In genomic region chr19:16342002-16342715, GRCh38 we compare ENCODE assay signal across 10 cellular contexts. TPM values are rescaled to one million over a fixed set of nuclear protein-coding genes. Genes with fewer than 3 reads are reported as not detected.
A peak's percentile ranks its signal among the peaks of the same experiment; 100 is the strongest.
DNase-seq lines count a peak whose midpoint lies in the region; ATAC-seq, FAIRE-seq and TF ChIP-seq lines count a peak whose summit lies in the region.
"Had no signal": no experiment of that assay in that cellular context is flagged by ENCODE, and none has a peak within 500 bp of the region (broad histone marks: within the 10 kb centered on the region; RNA-seq: fewer than 3 reads in every experiment).

No MANE protein-coding gene starts in this region.

- peak; percentile 1 to 11 for DNase-seq in NCI-H187 (lab: John Stamatoyannopoulos, UW)
- DNase-seq in NCI-H187 treated with DMSO at 0.1 percent for 48 hours (lab: John Stamatoyannopoulos, UW): no peak
- peak; percentile 47 for DNase-seq in activated CD4-positive, alpha-beta T cell treated with anti-CD3 and anti-CD28 coated beads, Interleukin-2, amount 10 ng/mL, durations not matched to agents 7 days and 5 days
- peak; percentile 64 for DNase-seq in Right ventricle myocardium superior
- DNase-seq in stimulated activated CD4-positive, alpha-beta T cell treated with anti-CD3 and anti-CD28 coated beads, Interleukin-1b, Interleukin-23, amount 100 ng/mL, for 48 hours: peak; percentile 79
- DNase-seq in H54 (ENCODE audit: insufficient read length, low spot score): no peak
- DNase-seq in activated gamma-delta T cell treated with Interleukin-2 at 50 U/mL for 16 hours: no peak

- peak overlapping the region; percentile 93 for H3K27ac Mint-ChIP-seq in activated CD4-positive, alpha-beta T cell treated with anti-CD3 and anti-CD28 coated beads, Interleukin-2, amount 10 ng/mL, durations not matched to agents 7 days and 5 days

- POLR2A ChIA-PET in activated CD4-positive, alpha-beta T cell treated with anti-CD3 and anti-CD28 coated beads, Interleukin-2, amount 10 ng/mL, durations not matched to agents 7 days and 5 days (lab: Charles Lee): interaction anchor here (0.5 to 1.5 kb wide), 6 partner anchors 14 to 29 kb away, joined by 3 to 20 read pairs (median 4); no protein-coding TSS in a partner anchor

- peaks cover 3% of the 10 kb centered on the region for H3K27me3 Mint-ChIP-seq in activated CD4-positive, alpha-beta T cell treated with anti-CD3 and anti-CD28 coated beads, Interleukin-2, amount 10 ng/mL, durations not matched to agents 7 days and 5 days

- H3K9me3 Mint-ChIP-seq in activated CD4-positive, alpha-beta T cell treated with anti-CD3 and anti-CD28 coated beads, Interleukin-2, amount 10 ng/mL, durations not matched to agents 7 days and 5 days: no peaks in the 10 kb centered on the region
- H3K9me3 Mint-ChIP-seq: neural crest cell had no signal

- H3K4me1 Mint-ChIP-seq in activated CD4-positive, alpha-beta T cell treated with anti-CD3 and anti-CD28 coated beads, Interleukin-2, amount 10 ng/mL, durations not matched to agents 7 days and 5 days: peaks cover 60% of the 10 kb centered on the region
- H3K4me1 Mint-ChIP-seq: neural crest cell had no signal

- CTCF ChIA-PET in activated CD4-positive, alpha-beta T cell treated with anti-CD3 and anti-CD28 coated beads, Interleukin-2, amount 10 ng/mL, durations not matched to agents 7 days and 5 days (lab: Charles Lee): interaction anchor here (0.6 to 1.9 kb wide), 6 partner anchors 14 to 191 kb away, joined by 3 to 12 read pairs (median 4); no protein-coding TSS in a partner anchor

- no peak for TF ChIP-seq POLR2A in H54 (IDR thresholded peaks at IDR 0.05; ENCODE audit: low read depth, low read length)

- FAIRE-seq in H54 (lab: Jason Lieb, UNC): no peak
- FAIRE-seq: A204.1 had no signal

- H3K36me3 Mint-ChIP-seq in activated CD4-positive, alpha-beta T cell treated with anti-CD3 and anti-CD28 coated beads, Interleukin-2, amount 10 ng/mL, durations not matched to agents 7 days and 5 days (ENCODE audit: low read depth): peaks cover 6% of the 10 kb centered on the region

- H3K4me3 Mint-ChIP-seq in activated CD4-positive, alpha-beta T cell treated with anti-CD3 and anti-CD28 coated beads, Interleukin-2, amount 10 ng/mL, durations not matched to agents 7 days and 5 days: peak overlapping the region; percentile 10
- H3K4me3 Mint-ChIP-seq: neural crest cell had no signal

- peak; percentile 59 for ATAC-seq in HG02981 (IDR thresholded peaks at IDR 0.05; ENCODE audit: unreplicated experiment)
- peak; percentile 85 for ATAC-seq in Right ventricle myocardium superior (ENCODE audit: poor library complexity)

- intact Hi-C loops in Right ventricle myocardium superior (cut with DNase I): no loop called here

RNA-seq across cellular contexts. Expression of gene KLF2, which starts 17.5 kb away (rescaled TPM):
- total RNA-seq in activated CD4-positive, alpha-beta T cell treated with anti-CD3 and anti-CD28 coated beads, Interleukin-2, amount 10 ng/mL, durations not matched to agents 7 days and 5 days: 100 to 1,000 TPM; 253 to 255 TPM
- total RNA-seq in Right ventricle myocardium superior: 67.6 TPM

Comparison
In these comparisons a context has a peak if more than half of its experiments do, and no peak if none do; other contexts are left out.
1. DNase-seq: peak in NCI-H187 (2 of 2), activated CD4-positive, alpha-beta T cell treated with anti-CD3 and anti-CD28 coated beads, Interleukin-2, amount 10 ng/mL, durations not matched to agents 7 days and 5 days (single experiment), Right ventricle myocardium superior (single experiment) and stimulated activated CD4-positive, alpha-beta T cell treated with anti-CD3 and anti-CD28 coated beads, Interleukin-1b, Interleukin-23, amount 100 ng/mL, for 48 hours (single experiment); none in NCI-H187 treated with DMSO at 0.1 percent for 48 hours (single experiment), H54 (single experiment) and activated gamma-delta T cell treated with Interleukin-2 at 50 U/mL for 16 hours (single experiment).